ENCODE assay signal across 18 cellular contexts in the genomic region with DNA sequence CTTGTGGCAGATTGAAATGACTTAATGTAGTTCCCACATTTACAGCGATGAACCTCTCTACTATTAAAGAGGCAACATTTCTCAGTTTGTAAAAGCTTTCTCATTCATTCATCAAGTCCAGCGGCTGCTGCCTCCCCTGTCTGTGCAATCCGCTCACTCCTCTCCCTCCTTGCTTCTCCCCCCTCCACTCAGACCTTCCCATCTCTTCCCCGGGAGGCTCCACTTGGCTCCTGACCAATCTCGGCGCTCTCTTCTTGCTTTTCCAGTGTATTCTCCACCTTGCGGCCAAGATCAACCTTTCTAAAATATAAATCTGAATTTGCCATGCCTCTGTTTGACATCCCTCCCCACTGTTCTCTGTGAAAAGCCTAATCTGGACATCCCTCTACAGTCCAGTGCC.
DNase-seq lines count a peak whose midpoint lies in the region; ATAC-seq, FAIRE-seq and TF ChIP-seq lines count a peak whose summit lies in the region.
"Had no signal": no experiment of that assay in that cellular context is flagged by ENCODE, and none has a peak within 500 bp of the region (broad histone marks: within the 10 kb centered on the region; RNA-seq: fewer than 3 reads in every experiment).

No MANE protein-coding gene starts in this region.

- 39% methylated on average over 7 of the region's 7 CpGs for WGBS in right cardiac atrium
- WGBS in HepG2 (ENCODE audit: low lambda C conversion rate), result 10% methylated on average over 7 of the region's 7 CpGs

- no peaks in the 10 kb centered on the region for H3K4me1 ChIP-seq in right cardiac atrium (ENCODE audit: control insufficient read depth, insufficient read depth, low read length)
- H3K4me1 ChIP-seq in astrocyte (ENCODE audit: insufficient read depth, low read length), result peaks cover under 1% of the 10 kb centered on the region
- no peaks in the 10 kb centered on the region for H3K4me1 ChIP-seq in uterus
- no peaks in the 10 kb centered on the region for H3K4me1 ChIP-seq in HepG2 (ENCODE audit: insufficient read depth, low read length)

- no peaks in the 10 kb centered on the region for H3K9me3 ChIP-seq in right cardiac atrium (ENCODE audit: control insufficient read depth, low read length)
- H3K9me3 ChIP-seq in astrocyte (ENCODE audit: insufficient read depth, low read depth, low read length), result no peaks in the 10 kb centered on the region
- H3K9me3 ChIP-seq in uterus, result no peaks in the 10 kb centered on the region
- no peaks in the 10 kb centered on the region for H3K9me3 ChIP-seq in HepG2 (ENCODE audit: low read length)
- H3K9me3 ChIP-seq: BLaER1 had no signal

- intact Hi-C loops in left cardiac atrium (cut with DNase I), result no loop called here
- intact Hi-C loops in right cardiac atrium (cut with DNase I), result no loop called here
- intact Hi-C loops in uterus (cut with DNase I; ENCODE audit: low total_unique reads), result no loop called here
- intact Hi-C loops in activated T-helper 1 cell treated with anti-CD3 and anti-CD28 coated beads, Interleukin-12 subunit alpha, Interleukin-12 subunit beta, Interleukin-2, Interleukin-4 antibody, amounts not matched to agents 30 ng/mL and 10 ng/mL and 1 ng/mL, durations not matched to agents 14 hours and 24 hours and 36 hours (cut with micrococcal nuclease), result no loop called here
- intact Hi-C loops in HepG2 (cut with micrococcal nuclease; ENCODE audit: unreplicated experiment), result no loop called here

- H3K27me3 Mint-ChIP-seq in astrocyte (ENCODE audit: low read depth, unreplicated experiment) (peaks cover 44% of the 10 kb centered on the region), nephron (ENCODE audit: low read depth) (peaks cover 15% of the 10 kb centered on the region)
- H3K27me3 Mint-ChIP-seq in activated T-helper 1 cell treated with anti-CD3 and anti-CD28 coated beads, Interleukin-12 subunit alpha, Interleukin-12 subunit beta, Interleukin-2, Interleukin-4 antibody, amounts not matched to agents 30 ng/mL and 10 ng/mL and 1 ng/mL, durations not matched to agents 14 hours and 24 hours and 36 hours (ENCODE audit: insufficient read depth), result peaks cover 7% of the 10 kb centered on the region

- no peak overlapping the region for H3K27ac Mint-ChIP-seq in astrocyte (ENCODE audit: unreplicated experiment)
- H3K27ac Mint-ChIP-seq in nephron, result peak overlapping the region in 2 of 3 experiments; percentile 2 to 10
- no peak overlapping the region for H3K27ac Mint-ChIP-seq in activated T-helper 1 cell treated with anti-CD3 and anti-CD28 coated beads, Interleukin-12 subunit alpha, Interleukin-12 subunit beta, Interleukin-2, Interleukin-4 antibody, amounts not matched to agents 30 ng/mL and 10 ng/mL and 1 ng/mL, durations not matched to agents 14 hours and 24 hours and 36 hours
- H3K27ac Mint-ChIP-seq: CD14-positive monocyte had no signal

- no peaks in the 10 kb centered on the region for H3K4me1 Mint-ChIP-seq in astrocyte (ENCODE audit: low read depth, unreplicated experiment)
- H3K4me1 Mint-ChIP-seq in nephron, result peaks cover 36% of the 10 kb centered on the region
- no peaks in the 10 kb centered on the region for H3K4me1 Mint-ChIP-seq in activated T-helper 1 cell treated with anti-CD3 and anti-CD28 coated beads, Interleukin-12 subunit alpha, Interleukin-12 subunit beta, Interleukin-2, Interleukin-4 antibody, amounts not matched to agents 30 ng/mL and 10 ng/mL and 1 ng/mL, durations not matched to agents 14 hours and 24 hours and 36 hours (ENCODE audit: low read depth)
- H3K4me1 Mint-ChIP-seq: CD14-positive monocyte; CD4-positive, alpha-beta memory T cell had no signal

- no TSS peak for BruUV-seq in HepG2 (replicated peaks; lab: Mats Ljungman, UMichigan)

- H3K36me3 Mint-ChIP-seq in astrocyte (ENCODE audit: low read depth, unreplicated experiment) (no peaks in the 10 kb centered on the region), nephron (ENCODE audit: low read depth) (no peaks in the 10 kb centered on the region)
- H3K36me3 Mint-ChIP-seq in activated T-helper 1 cell treated with anti-CD3 and anti-CD28 coated beads, Interleukin-12 subunit alpha, Interleukin-12 subunit beta, Interleukin-2, Interleukin-4 antibody, amounts not matched to agents 30 ng/mL and 10 ng/mL and 1 ng/mL, durations not matched to agents 14 hours and 24 hours and 36 hours (ENCODE audit: low read depth), result no peaks in the 10 kb centered on the region
- H3K36me3 Mint-ChIP-seq: CD14-positive monocyte; CD4-positive, alpha-beta memory T cell had no signal

- DNase-seq in left cardiac atrium (peak; percentile 19), right cardiac atrium (no peak), astrocyte (ENCODE audit: low read depth) (peak; percentile 32), uterus (peak; percentile 58 to 64), HepG2 (ENCODE audit: low spot score) (no peak)
- no peak for DNase-seq in activated T-helper 1 cell treated with anti-CD3 and anti-CD28 coated beads, Interleukin-12 subunit alpha, Interleukin-12 subunit beta, Interleukin-2, Interleukin-4 antibody, amounts not matched to agents 30 ng/mL and 10 ng/mL and 1 ng/mL, durations not matched to agents 14 hours and 24 hours and 36 hours (ENCODE audit: low spot score)
- DNase-seq: 8988T; CD4-positive, alpha-beta memory T cell; DMS53; GOT3; H7 had no signal

- TF ChIP-seq EP300 in HepG2 (IDR thresholded peaks at IDR 0.05; ENCODE audit: low read depth in 2 of 2, low read length in 2 of 2), result no peak
- TF ChIP-seq EP300 in HepG2 (CRISPR knock-in tag; IDR thresholded peaks at IDR 0.05; ENCODE audit: borderline replicate concordance), result no peak

- TF ChIP-seq RAD21 in HepG2 (CRISPR knock-in tag; IDR thresholded peaks at IDR 0.05), result no peak

- H4K20me1 ChIP-seq in astrocyte (ENCODE audit: insufficient read depth, low read length) (no peaks in the 10 kb centered on the region), HepG2 (ENCODE audit: insufficient read depth, low read length) (no peaks in the 10 kb centered on the region)
- H4K20me1 ChIP-seq: BLaER1 had no signal

- TF ChIP-seq CTCF in astrocyte (IDR thresholded peaks at IDR 0.05; ENCODE audit: insufficient read depth, low read depth, low read length) (no peak), nephron (IDR thresholded peaks at IDR 0.05; ENCODE audit: unreplicated experiment in 3 of 3) (no peak), uterus (IDR thresholded peaks at IDR 0.05) (no peak), HepG2 (CRISPR knock-in tag; IDR thresholded peaks at IDR 0.05) (no peak)

- CTCF ChIA-PET in HepG2 (lab: Yijun Ruan, JAX; ENCODE audit: low intra/inter-chr PET ratio, low total read pairs), result no interaction called here

- H3K9me3 Mint-ChIP-seq in astrocyte (ENCODE audit: unreplicated experiment), result peaks cover 7% of the 10 kb centered on the region
- no peaks in the 10 kb centered on the region for H3K9me3 Mint-ChIP-seq in nephron
- H3K9me3 Mint-ChIP-seq in activated T-helper 1 cell treated with anti-CD3 and anti-CD28 coated beads, Interleukin-12 subunit alpha, Interleukin-12 subunit beta, Interleukin-2, Interleukin-4 antibody, amounts not matched to agents 30 ng/mL and 10 ng/mL and 1 ng/mL, durations not matched to agents 14 hours and 24 hours and 36 hours, result no peaks in the 10 kb centered on the region

- no peak for FAIRE-seq in astrocyte (lab: Jason Lieb, UNC)
- FAIRE-seq in HepG2 (lab: Jason Lieb, UNC), result no peak
- FAIRE-seq: G401.6, GM12891, GM18507 had no signal

- H3K36me3 ChIP-seq in astrocyte (ENCODE audit: insufficient read depth, low read length) (no peaks in the 10 kb centered on the region), uterus (no peaks in the 10 kb centered on the region), HepG2 (replicated peaks in 1 of 2; ENCODE audit: control insufficient read depth in 1 of 2, insufficient read depth in 2 of 2, low read length in 2 of 2) (no peaks in the 10 kb centered on the region)
- H3K36me3 ChIP-seq: BLaER1 had no signal

- TF ChIP-seq POLR2A in uterus (IDR thresholded peaks at IDR 0.05), result no peak
- no peak for TF ChIP-seq POLR2A in HepG2 (IDR thresholded peaks at IDR 0.05; ENCODE audit: insufficient read depth in 1 of 2, low read depth in 2 of 2, low read length in 2 of 2)

- H3K27me3 ChIP-seq in right cardiac atrium (ENCODE audit: control insufficient read depth, insufficient read depth) (peaks cover 2% of the 10 kb centered on the region), astrocyte (ENCODE audit: insufficient read depth, low read length) (peaks cover 2% of the 10 kb centered on the region), uterus (no peaks in the 10 kb centered on the region), HepG2 (ENCODE audit: control insufficient read depth in 1 of 2, insufficient read depth in 2 of 2, low read length in 2 of 2) (peaks cover 0 to 3% of the 10 kb centered on the region in 2 experiments; a peak in 1 of 5 replicates)
- H3K27me3 ChIP-seq: BLaER1 had no signal

- peak; percentile 27 to 78 for ATAC-seq in left cardiac atrium
- ATAC-seq in right cardiac atrium, result no peak
- ATAC-seq in HepG2, result no peak
- ATAC-seq in HG02763 (IDR thresholded peaks at IDR 0.05; ENCODE audit: unreplicated experiment), result no peak

- H3K9ac ChIP-seq in astrocyte (ENCODE audit: low read length) (no peak overlapping the region), HepG2 (ENCODE audit: insufficient read depth, low read depth, low read length) (no peak overlapping the region)
- H3K9ac ChIP-seq: BLaER1 had no signal

- POLR2A ChIA-PET in HepG2 (lab: Yijun Ruan, JAX), result no interaction called here

- H3K79me2 ChIP-seq in astrocyte (ENCODE audit: insufficient read depth, low read length), result no peaks in the 10 kb centered on the region
- H3K79me2 ChIP-seq in HepG2 (ENCODE audit: insufficient read depth, low read length), result no peaks in the 10 kb centered on the region

- no peak overlapping the region for H3K27ac ChIP-seq in right cardiac atrium (ENCODE audit: low read length)
- no peak overlapping the region for H3K27ac ChIP-seq in astrocyte (ENCODE audit: low read depth, low read length)
- no peak overlapping the region for H3K27ac ChIP-seq in uterus
- no peak overlapping the region for H3K27ac ChIP-seq in HepG2 (ENCODE audit: extremely low read length, insufficient read depth, low read length)
- H3K27ac ChIP-seq: BLaER1 had no signal

- no peak overlapping the region for H3K4me3 Mint-ChIP-seq in astrocyte (ENCODE audit: unreplicated experiment)
- peak overlapping the region in 1 of 3 experiments; percentile 1 for H3K4me3 Mint-ChIP-seq in nephron
- no peak overlapping the region for H3K4me3 Mint-ChIP-seq in activated T-helper 1 cell treated with anti-CD3 and anti-CD28 coated beads, Interleukin-12 subunit alpha, Interleukin-12 subunit beta, Interleukin-2, Interleukin-4 antibody, amounts not matched to agents 30 ng/mL and 10 ng/mL and 1 ng/mL, durations not matched to agents 14 hours and 24 hours and 36 hours
- H3K4me3 Mint-ChIP-seq: CD14-positive monocyte; CD4-positive, alpha-beta memory T cell had no signal

- H3K4me3 ChIP-seq in right cardiac atrium (ENCODE audit: low read length) (no peak overlapping the region), astrocyte (ENCODE audit: insufficient read depth, low read depth, low read length) (no peak overlapping the region), uterus (no peak overlapping the region), HepG2 (replicated peaks in 1 of 3; ENCODE audit: insufficient read depth in 1 of 3, low read depth in 2 of 3, low read length in 3 of 3) (no peak overlapping the region)
- H3K4me3 ChIP-seq: BLaER1 had no signal

- H3K4me2 ChIP-seq in astrocyte (ENCODE audit: low read length), result no peak overlapping the region
- H3K4me2 ChIP-seq in HepG2 (ENCODE audit: low read depth, low read length), result no peak overlapping the region
- H3K4me2 ChIP-seq: BLaER1 had no signal

- in situ Hi-C loops in HepG2 (cut with HindIII; ENCODE audit: extremely low pct_ligation_motif_present, low pct_unique_long_range_greater_than_20kb), result no loop called here

- no peak overlapping the region for H2AFZ ChIP-seq in astrocyte (ENCODE audit: low read depth, low read length)
- no peak overlapping the region for H2AFZ ChIP-seq in HepG2 (ENCODE audit: low read length)

Comparison
In these comparisons a context has a peak if more than half of its experiments do, and no peak if none do; other contexts are left out.
1. ATAC-seq: peak in left cardiac atrium (2 of 2); none in right cardiac atrium (0 of 2), HepG2 (single experiment) and HG02763 (single experiment).
2. DNase-seq: peak in left cardiac atrium (single experiment), astrocyte (single experiment) and uterus (2 of 2); none in right cardiac atrium (0 of 3), activated T-helper 1 cell treated with anti-CD3 and anti-CD28 coated beads, Interleukin-12 subunit alpha, Interleukin-12 subunit beta, Interleukin-2, Interleukin-4 antibody, amounts not matched to agents 30 ng/mL and 10 ng/mL and 1 ng/mL, durations not matched to agents 14 hours and 24 hours and 36 hours (single experiment) and HepG2 (single experiment).
3. H3K27ac Mint-ChIP-seq: peak in nephron (2 of 3); none in astrocyte (single experiment) and activated T-helper 1 cell treated with anti-CD3 and anti-CD28 coated beads, Interleukin-12 subunit alpha, Interleukin-12 subunit beta, Interleukin-2, Interleukin-4 antibody, amounts not matched to agents 30 ng/mL and 10 ng/mL and 1 ng/mL, durations not matched to agents 14 hours and 24 hours and 36 hours (single experiment).